In genomic region chr2:160373263-160374019, GRCh38 we compare ENCODE assay signal across 13 cellular contexts.
A peak's percentile ranks its signal among the peaks of the same experiment; 100 is the strongest.
DNase-seq lines count a peak whose midpoint lies in the region; ATAC-seq, FAIRE-seq and TF ChIP-seq lines count a peak whose summit lies in the region.
"Had no signal": no experiment of that assay in that cellular context is flagged by ENCODE, and none has a peak within 500 bp of the region (broad histone marks: within the 10 kb centered on the region; RNA-seq: fewer than 3 reads in every experiment).

No MANE protein-coding gene starts in this region.

- H3K4me3 ChIP-seq in breast epithelium (no peak overlapping the region), brain microvascular endothelial cell (ENCODE audit: low read depth, low read length) (no peak overlapping the region), muscle layer of duodenum (ENCODE audit: low read depth in 1 of 2, low read length in 2 of 2) (no peak overlapping the region), thoracic aorta (peak overlapping the region; percentile 1)
- H3K4me3 ChIP-seq: mucosa of descending colon had no signal

- H3K27ac ChIP-seq in breast epithelium (peak overlapping the region in 1 of 2 donors; percentile 11), brain microvascular endothelial cell (peak overlapping the region; percentile 66), muscle layer of duodenum (ENCODE audit: low read length) (peak overlapping the region; percentile 40), thoracic aorta (peak overlapping the region; percentile 12 to 14)

- POLR2A ChIA-PET in MCF 10A (lab: Yijun Ruan, JAX): interaction anchor here (0.9 to 8.2 kb wide), 6 partner anchors 11 to 32 kb away, joined by 3 to 84 read pairs (median 4); no protein-coding TSS in a partner anchor

- peaks cover 26% of the 10 kb centered on the region for H3K36me3 Mint-ChIP-seq in MCF 10A (ENCODE audit: insufficient read depth, unreplicated experiment)

- CTCF ChIA-PET in MCF 10A (lab: Yijun Ruan, JAX): interaction anchor here (0.6 to 1.3 kb wide), 3 partner anchors 50 to 163 kb away, joined by 3 to 4 read pairs (median 3); no protein-coding TSS in a partner anchor

- intact Hi-C loops in MCF 10A (cut with micrococcal nuclease): no loop called here
- intact Hi-C loops in breast epithelium (cut with DNase I; ENCODE audit: low total_unique reads): no loop called here

- DNase-seq in MCF 10A (ENCODE audit: unreplicated experiment): no peak
- no peak for DNase-seq in breast epithelium (ENCODE audit: low spot score in 2 of 2)
- DNase-seq in brain microvascular endothelial cell: no peak
- DNase-seq in thoracic aorta (ENCODE audit: low spot score): no peak
- DNase-seq in GM12892 (ENCODE audit: insufficient read length): no peak
- DNase-seq in HTR-8/SVneo (ENCODE audit: insufficient read length, low spot score): no peak
- DNase-seq: activated CD4-positive, alpha-beta T cell treated with anti-CD3 and anti-CD28 coated beads for 4 hours; hypothalamus; mucosa of descending colon; NCI-H1105 treated with DMSO at 0.1 percent for 48 hours; substantia nigra had no signal

- H3K9me3 ChIP-seq in breast epithelium (no peaks in the 10 kb centered on the region), muscle layer of duodenum (ENCODE audit: control insufficient read depth in 1 of 2, low read length in 2 of 2) (no peaks in the 10 kb centered on the region), thoracic aorta (no peaks in the 10 kb centered on the region)
- H3K9me3 ChIP-seq: mucosa of descending colon had no signal

- H3K9me3 Mint-ChIP-seq in MCF 10A (ENCODE audit: unreplicated experiment): peaks cover 8% of the 10 kb centered on the region

- no peaks in the 10 kb centered on the region for H3K27me3 Mint-ChIP-seq in MCF 10A (ENCODE audit: insufficient read depth, unreplicated experiment)

- FAIRE-seq in GM12892 (lab: Jason Lieb, UNC) (no peak), HTR-8/SVneo (lab: Jason Lieb, UNC) (no peak)

- no peak for TF ChIP-seq POLR2A in breast epithelium (IDR thresholded peaks at IDR 0.05)
- TF ChIP-seq POLR2A in GM12892 (IDR thresholded peaks at IDR 0.05; ENCODE audit: low read depth, low read length): no peak

- in situ Hi-C loops in brain microvascular endothelial cell (cut with HindIII; ENCODE audit: low pct_ligation_motif_present, low sequenced_read_pairs): no loop called here

- H3K27me3 ChIP-seq in breast epithelium: no peaks in the 10 kb centered on the region
- H3K27me3 ChIP-seq in brain microvascular endothelial cell (replicated peaks): no peaks in the 10 kb centered on the region
- H3K27me3 ChIP-seq in muscle layer of duodenum (ENCODE audit: low read depth, low read length): no peaks in the 10 kb centered on the region
- H3K27me3 ChIP-seq in thoracic aorta (replicated peaks; ENCODE audit: insufficient read depth): no peaks in the 10 kb centered on the region

- peak overlapping the region; percentile 85 for H3K27ac Mint-ChIP-seq in MCF 10A (ENCODE audit: low read depth, unreplicated experiment)

- H3K4me1 Mint-ChIP-seq in MCF 10A (ENCODE audit: insufficient read depth, unreplicated experiment): peaks cover 53% of the 10 kb centered on the region

- no peak for ATAC-seq in thoracic aorta (ENCODE audit: insufficient number of reproducible peaks, low FRiP score, low read depth)
- ATAC-seq in HG03108 (IDR thresholded peaks at IDR 0.05; ENCODE audit: unreplicated experiment): no peak
- ATAC-seq: mucosa of descending colon had no signal

- H3K4me3 Mint-ChIP-seq in MCF 10A (ENCODE audit: unreplicated experiment): no peak overlapping the region

- H3K36me3 ChIP-seq in breast epithelium (no peaks in the 10 kb centered on the region), brain microvascular endothelial cell (replicated peaks) (no peaks in the 10 kb centered on the region), muscle layer of duodenum (ENCODE audit: control insufficient read depth in 1 of 2, insufficient read depth in 2 of 2, low read length in 2 of 2) (no peaks in the 10 kb centered on the region), thoracic aorta (no peaks in the 10 kb centered on the region)

- TF ChIP-seq CTCF in MCF 10A (IDR thresholded peaks at IDR 0.05; ENCODE audit: unreplicated experiment): no peak
- TF ChIP-seq CTCF in breast epithelium (IDR thresholded peaks at IDR 0.05): no peak
- no peak for TF ChIP-seq CTCF in brain microvascular endothelial cell (IDR thresholded peaks at IDR 0.05; ENCODE audit: low read depth, low read length, missing control alignments)
- no peak for TF ChIP-seq CTCF in thoracic aorta (IDR thresholded peaks at IDR 0.05)

- BruUV-seq in MCF 10A (replicated peaks; lab: Mats Ljungman, UMichigan): no TSS peak

- peaks cover 0 to 41% of the 10 kb centered on the region in 2 donors for H3K4me1 ChIP-seq in breast epithelium
- H3K4me1 ChIP-seq in muscle layer of duodenum (ENCODE audit: control insufficient read depth in 1 of 2, insufficient read depth in 2 of 2, low read length in 2 of 2): peaks cover 39 to 82% of the 10 kb centered on the region in 2 donors
- peaks cover 82 to 94% of the 10 kb centered on the region in 2 donors for H3K4me1 ChIP-seq in thoracic aorta (ENCODE audit: control insufficient read depth in 1 of 2, low read depth in 2 of 2)
